Comparison of ENCODE assay signal across 1 cellular context in the genomic region with DNA sequence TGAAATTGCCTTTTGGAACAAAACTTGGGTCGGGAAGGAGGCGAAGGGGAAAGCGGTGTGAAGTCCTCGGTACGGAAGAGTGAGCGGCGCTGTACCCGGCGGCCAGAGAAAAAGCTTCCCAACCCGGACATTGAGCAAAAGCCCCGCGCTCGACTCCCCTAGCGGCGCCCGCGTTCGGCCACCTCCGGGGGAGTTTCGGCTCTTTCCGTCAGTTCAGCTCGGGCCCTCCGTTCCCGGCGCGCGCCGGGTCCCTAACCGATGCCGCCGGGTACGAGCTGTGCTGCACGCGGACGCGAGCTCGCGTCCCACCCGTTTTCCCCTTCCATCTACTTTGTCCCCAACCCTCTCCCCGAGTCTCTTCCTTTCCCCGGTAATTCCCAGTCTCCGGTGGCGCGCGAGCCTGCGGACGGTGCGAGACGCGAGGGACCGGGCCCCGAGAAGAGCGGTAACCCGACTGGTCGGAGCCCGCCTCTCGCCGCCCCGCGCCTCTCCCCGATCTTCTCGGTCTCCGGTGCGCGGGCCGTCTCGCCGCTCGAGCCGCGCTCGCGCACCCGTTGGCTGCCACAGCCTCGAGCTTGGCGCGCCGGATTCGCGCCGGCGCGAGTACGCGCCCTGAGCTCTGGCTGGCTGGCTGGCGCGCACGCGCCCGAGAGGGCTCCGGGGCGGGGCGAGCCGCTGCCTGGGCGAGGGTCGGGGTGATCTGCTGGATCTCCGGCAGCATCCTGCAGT.
TF ChIP-seq lines count a peak whose summit lies in the region.

No MANE protein-coding gene starts in this region.

TF ChIP-seq in K562, 482 proteins besides CTCF, POLR2A, EP300 and RAD21 (continued from another document and continues in another):
- no peak for TF ChIP-seq ZNF445 (CRISPR knock-in tag; IDR thresholded peaks at IDR 0.05; ENCODE audit: low read depth)
- no peak for TF ChIP-seq NCOA6 (IDR thresholded peaks at IDR 0.05)
- no peak for TF ChIP-seq NFE2 (IDR thresholded peaks at IDR 0.05; ENCODE audit: low read depth)
- no peak for TF ChIP-seq KAT8 (IDR thresholded peaks at IDR 0.05; ENCODE audit: low read depth)
- TF ChIP-seq, protein P1, sequence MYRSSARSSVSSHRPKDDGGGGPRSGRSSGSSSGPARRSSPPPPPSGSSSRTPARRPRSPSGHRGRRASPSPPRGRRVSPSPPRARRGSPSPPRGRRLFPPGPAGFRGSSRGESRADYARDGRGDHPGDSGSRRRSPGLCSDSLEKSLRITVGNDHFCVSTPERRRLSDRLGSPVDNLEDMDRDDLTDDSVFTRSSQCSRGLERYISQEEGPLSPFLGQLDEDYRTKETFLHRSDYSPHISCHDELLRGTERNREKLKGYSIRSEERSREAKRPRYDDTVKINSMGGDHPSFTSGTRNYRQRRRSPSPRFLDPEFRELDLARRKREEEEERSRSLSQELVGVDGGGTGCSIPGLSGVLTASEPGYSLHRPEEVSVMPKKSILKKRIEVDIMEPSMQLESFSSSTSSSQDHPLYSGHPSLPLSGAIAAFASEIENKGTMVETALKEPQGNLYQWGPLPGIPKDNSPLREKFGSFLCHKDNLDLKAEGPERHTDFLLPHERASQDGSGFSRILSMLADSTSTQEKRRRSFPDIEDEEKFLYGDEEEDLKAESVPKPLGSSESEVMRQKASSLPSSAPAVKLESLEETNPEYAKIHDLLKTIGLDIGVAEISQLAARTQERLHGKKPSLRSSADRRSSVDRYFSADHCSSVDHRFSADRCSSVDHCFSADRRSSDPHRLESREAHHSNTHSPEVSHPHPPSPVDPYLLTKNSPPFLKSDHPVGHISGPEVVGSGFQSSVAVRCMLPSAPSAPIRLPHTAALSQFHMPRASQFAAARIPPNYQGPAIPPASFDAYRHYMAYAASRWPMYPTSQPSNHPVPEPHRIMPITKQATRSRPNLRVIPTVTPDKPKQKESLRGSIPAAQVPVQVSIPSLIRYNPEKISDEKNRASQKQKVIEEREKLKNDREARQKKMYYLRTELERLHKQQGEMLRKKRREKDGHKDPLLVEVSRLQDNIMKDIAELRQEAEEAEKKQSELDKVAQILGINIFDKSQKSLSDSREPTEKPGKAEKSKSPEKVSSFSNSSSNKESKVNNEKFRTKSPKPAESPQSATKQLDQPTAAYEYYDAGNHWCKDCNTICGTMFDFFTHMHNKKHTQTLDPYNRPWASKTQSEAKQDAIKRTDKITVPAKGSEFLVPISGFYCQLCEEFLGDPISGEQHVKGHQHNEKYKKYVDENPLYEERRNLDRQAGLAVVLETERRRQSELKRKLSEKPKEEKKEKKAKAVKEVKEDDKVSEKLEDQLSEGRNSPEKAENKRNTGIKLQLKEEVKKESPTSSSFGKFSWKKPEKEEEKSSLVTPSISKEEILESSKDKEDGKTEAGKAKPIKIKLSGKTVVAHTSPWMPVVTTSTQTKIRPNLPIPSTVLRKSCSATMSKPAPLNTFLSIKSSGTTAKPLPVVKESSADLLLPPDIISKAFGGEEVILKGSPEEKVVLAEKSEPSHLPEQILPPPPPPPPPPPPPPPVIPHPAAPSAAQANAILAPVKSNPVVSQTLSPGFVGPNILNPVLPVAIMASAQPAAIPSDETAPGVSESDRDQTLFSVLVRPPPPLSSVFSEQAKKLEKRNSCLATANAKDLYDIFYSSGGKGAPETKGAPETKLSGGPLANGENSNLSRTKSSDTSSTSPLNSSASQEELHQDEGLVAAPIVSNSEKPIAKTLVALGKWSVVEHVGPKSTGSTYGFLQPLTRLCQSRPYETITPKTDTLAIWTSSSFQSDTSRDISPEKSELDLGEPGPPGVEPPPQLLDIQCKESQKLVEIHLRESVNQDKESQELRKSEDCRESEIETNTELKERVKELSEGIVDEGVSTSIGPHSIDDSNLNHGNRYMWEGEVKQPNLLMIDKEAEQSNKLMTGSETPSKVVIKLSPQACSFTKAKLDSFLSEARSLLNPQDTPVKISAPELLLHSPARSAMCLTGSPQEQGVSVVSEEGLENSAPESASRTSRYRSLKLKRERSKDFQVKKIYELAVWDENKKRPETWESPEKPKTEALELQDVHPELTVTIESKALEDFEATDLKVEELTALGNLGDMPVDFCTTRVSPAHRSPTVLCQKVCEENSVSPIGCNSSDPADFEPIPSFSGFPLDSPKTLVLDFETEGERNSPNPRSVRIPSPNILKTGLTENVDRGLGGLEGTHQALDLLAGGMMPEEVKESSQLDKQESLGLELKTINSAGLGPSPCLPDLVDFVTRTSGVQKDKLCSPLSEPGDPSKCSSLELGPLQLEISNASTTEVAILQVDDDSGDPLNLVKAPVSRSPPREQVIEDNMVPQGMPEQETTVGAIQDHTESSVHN (IDR thresholded peaks at IDR 0.05; ENCODE audit: borderline replicate concordance in 1 of 2, low read depth in 1 of 2): no peak
- no peak; the same call in 1 of the 2 replicates for TF ChIP-seq FOXP1 (CRISPR knock-in tag; IDR thresholded peaks at IDR 0.05)
- TF ChIP-seq ARHGAP35 (IDR thresholded peaks at IDR 0.05; ENCODE audit: partially characterized antibody): no peak
- no peak for TF ChIP-seq ZBTB1 (CRISPR knock-in tag; IDR thresholded peaks at IDR 0.05; ENCODE audit: borderline replicate concordance, low read depth)
- no peak for TF ChIP-seq FOXO4 (CRISPR knock-in tag; IDR thresholded peaks at IDR 0.05)
- no peak for TF ChIP-seq KLF10 (CRISPR knock-in tag; IDR thresholded peaks at IDR 0.05)
- TF ChIP-seq ZNF232 (CRISPR knock-in tag; IDR thresholded peaks at IDR 0.05): no peak
- no peak for TF ChIP-seq ZNF507 (tag; conservative IDR thresholded peaks at IDR 0.05)
- no peak for TF ChIP-seq CBFA2T3 (IDR thresholded peaks at IDR 0.05)
- TF ChIP-seq FOXA3 (CRISPR knock-in tag; conservative IDR thresholded peaks at IDR 0.05 in 1 of 2, IDR thresholded peaks at IDR 0.05 in 1 of 2): no peak
- TF ChIP-seq MAFG (tag; conservative IDR thresholded peaks at IDR 0.05): no peak
- TF ChIP-seq, protein P2, sequence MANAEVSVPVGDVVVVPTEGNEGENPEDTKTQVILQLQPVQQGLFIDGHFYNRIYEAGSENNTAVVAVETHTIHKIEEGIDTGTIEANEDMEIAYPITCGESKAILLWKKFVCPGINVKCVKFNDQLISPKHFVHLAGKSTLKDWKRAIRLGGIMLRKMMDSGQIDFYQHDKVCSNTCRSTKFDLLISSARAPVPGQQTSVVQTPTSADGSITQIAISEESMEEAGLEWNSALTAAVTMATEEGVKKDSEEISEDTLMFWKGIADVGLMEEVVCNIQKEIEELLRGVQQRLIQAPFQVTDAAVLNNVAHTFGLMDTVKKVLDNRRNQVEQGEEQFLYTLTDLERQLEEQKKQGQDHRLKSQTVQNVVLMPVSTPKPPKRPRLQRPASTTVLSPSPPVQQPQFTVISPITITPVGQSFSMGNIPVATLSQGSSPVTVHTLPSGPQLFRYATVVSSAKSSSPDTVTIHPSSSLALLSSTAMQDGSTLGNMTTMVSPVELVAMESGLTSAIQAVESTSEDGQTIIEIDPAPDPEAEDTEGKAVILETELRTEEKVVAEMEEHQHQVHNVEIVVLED (CRISPR knock-in tag; IDR thresholded peaks at IDR 0.05): no peak
- TF ChIP-seq EHMT2 (IDR thresholded peaks at IDR 0.05): no peak
- no peak for TF ChIP-seq CHD7 (IDR thresholded peaks at IDR 0.05; ENCODE audit: low read depth, low read length)
- no peak for TF ChIP-seq CBX3 (IDR thresholded peaks at IDR 0.05; ENCODE audit: borderline replicate concordance in 1 of 2, low read length in 2 of 2)
- no peak for TF ChIP-seq SAFB (IDR thresholded peaks at IDR 0.05; ENCODE audit: borderline replicate concordance, low read depth, low read length)
- no peak; the same call in 1 of the 2 replicates for TF ChIP-seq NR2C2 (CRISPR knock-in tag; IDR thresholded peaks at IDR 0.05)
- peak; percentile 36; the same call in 1 of the 2 replicates for TF ChIP-seq NR2C2 (tag; IDR thresholded peaks at IDR 0.05)
- no peak for TF ChIP-seq EWSR1 (IDR thresholded peaks at IDR 0.05; ENCODE audit: borderline replicate concordance, low read depth, partially characterized antibody)
- TF ChIP-seq BACH1 (tag; IDR thresholded peaks at IDR 0.05): no peak
- TF ChIP-seq EGR1 (conservative IDR thresholded peaks at IDR 0.05): no peak
- peak; percentile 50; the same call in 1 of the 2 replicates for TF ChIP-seq ZNF76 (CRISPR knock-in tag; IDR thresholded peaks at IDR 0.05; ENCODE audit: borderline replicate concordance)
- no peak for TF ChIP-seq ZBTB2 (IDR thresholded peaks at IDR 0.05)
- TF ChIP-seq CXXC5 (CRISPR knock-in tag; IDR thresholded peaks at IDR 0.05): peak; percentile 87
- no peak for TF ChIP-seq ZNF41 (CRISPR knock-in tag; conservative IDR thresholded peaks at IDR 0.05)
- no peak; the same call in 1 of the 2 replicates for TF ChIP-seq ZNF668 (CRISPR knock-in tag; IDR thresholded peaks at IDR 0.05)
